Comparison of ENCODE assay signal across 8 cellular contexts in genomic region chr3:187750041-187750512, GRCh38. TPM values are rescaled to one million over a fixed set of nuclear protein-coding genes. Genes with fewer than 3 reads are reported as not detected.
DNase-seq lines count a peak whose midpoint lies in the region; ATAC-seq, FAIRE-seq and TF ChIP-seq lines count a peak whose summit lies in the region.

No MANE protein-coding gene starts in this region.

- TF ChIP-seq POLR2A in K562 (conservative IDR thresholded peaks at IDR 0.05): no peak
- TF ChIP-seq POLR2A in vagina (IDR thresholded peaks at IDR 0.05): no peak

- peak overlapping the region; percentile 78 for H2AFZ ChIP-seq in K562 (ENCODE audit: low read depth, low read length)

- H3K27me3 Mint-ChIP-seq in activated T-helper 17 cell treated with anti-CD3 and anti-CD28 coated beads, Interleukin-2, amount 50 U/mL, for 72 hours: no peaks in the 10 kb centered on the region

- no peaks in the 10 kb centered on the region for H3K9me1 ChIP-seq in K562 (ENCODE audit: control insufficient read depth, insufficient read depth, low read length)

- H3K4me3 ChIP-seq in AG04450 (ENCODE audit: low read depth, low read length) (peak overlapping the region; percentile 45), LNCaP clone FGC (ENCODE audit: low read depth, low read length) (peak overlapping the region; percentile 31), K562 (no peak overlapping the region), liver (ENCODE audit: low read depth in 1 of 3, low read length in 3 of 3) (peak overlapping the region; percentile 35 to 65 (median 45)), vagina (no peak overlapping the region)

- WGBS in K562 (ENCODE audit: insufficient coverage, low coverage, missing lambda C conversion rate): 22% methylated on average over 11 of the region's 11 CpGs
- WGBS in liver: 23% methylated on average over 11 of the region's 11 CpGs

- H3K9ac ChIP-seq in K562 (ENCODE audit: insufficient read depth in 1 of 2, low read depth in 2 of 2, low read length in 2 of 2) (no peak overlapping the region), liver (ENCODE audit: low read depth in 1 of 2, low read length in 2 of 2) (peak overlapping the region; percentile 45 to 60)

- TF ChIP-seq RAD21 in K562 (CRISPR knock-in tag; conservative IDR thresholded peaks at IDR 0.05 in 1 of 2, IDR thresholded peaks at IDR 0.05 in 1 of 2) (no peak), liver (IDR thresholded peaks at IDR 0.05) (peak in 1 of 2 donors; percentile 49)

- peaks cover 23% of the 10 kb centered on the region for H3K79me2 ChIP-seq in K562 (ENCODE audit: control insufficient read depth, insufficient read depth, low read length)

- CTCF ChIA-PET in AG04450 (lab: Charles Lee): interaction anchor here (0.6 to 3.1 kb wide), 11 partner anchors 8 to 1205 kb away, joined by 3 to 15 read pairs (median 3); partner anchors contain the start of gene LPP
- CTCF ChIA-PET in K562 (lab: Yijun Ruan, JAX; ENCODE audit: low intra/inter-chr PET ratio): interaction anchor here (0.7 to 1.2 kb wide), 2 partner anchors 8 to 12 kb away, joined by 3 read pairs; no protein-coding TSS in a partner anchor

- H3K4me1 Mint-ChIP-seq in activated T-helper 17 cell treated with anti-CD3 and anti-CD28 coated beads, Interleukin-2, amount 50 U/mL, for 72 hours: peaks cover 15% of the 10 kb centered on the region

- H3K9me3 Mint-ChIP-seq in activated T-helper 17 cell treated with anti-CD3 and anti-CD28 coated beads, Interleukin-2, amount 50 U/mL, for 72 hours: no peaks in the 10 kb centered on the region

- no peak for TF ChIP-seq CTCF in AG04450 (IDR thresholded peaks at IDR 0.05; ENCODE audit: low read depth, low read length)
- no peak for TF ChIP-seq CTCF in LNCaP clone FGC (IDR thresholded peaks at IDR 0.05; ENCODE audit: control insufficient read depth, extremely low read depth, insufficient read depth)
- TF ChIP-seq CTCF in K562 (IDR thresholded peaks at IDR 0.05 in 2 of 3, conservative IDR thresholded peaks at IDR 0.05 in 1 of 3; ENCODE audit: insufficient read depth in 2 of 3, low read depth in 1 of 3, low read length in 3 of 3): no peak
- no peak for TF ChIP-seq CTCF in liver (IDR thresholded peaks at IDR 0.05; ENCODE audit: low read depth, low read length, missing input control)
- TF ChIP-seq CTCF in vagina (IDR thresholded peaks at IDR 0.05): no peak

- POLR2A ChIA-PET in AG04450 (lab: Yijun Ruan, JAX) (interaction anchor here (0.7 kb wide), 1 partner anchor 423 kb away, joined by 3 read pairs; no protein-coding TSS in a partner anchor), K562 (lab: Yijun Ruan, JAX) (interaction anchor here (0.5 to 1.7 kb wide), 3 partner anchors 9 to 1219 kb away, joined by 3 read pairs; no protein-coding TSS in a partner anchor)

- peaks cover 3% of the 10 kb centered on the region for H3K27me3 ChIP-seq in AG04450 (ENCODE audit: control insufficient read depth, insufficient read depth, low read length)
- H3K27me3 ChIP-seq in K562 (ENCODE audit: control insufficient read depth in 2 of 2, insufficient read depth in 2 of 2, low read length in 2 of 2): no peaks in the 10 kb centered on the region
- H3K27me3 ChIP-seq in liver (ENCODE audit: control insufficient read depth in 4 of 4, insufficient read depth in 4 of 4, low read length in 3 of 4): no peaks in the 10 kb centered on the region
- no peaks in the 10 kb centered on the region for H3K27me3 ChIP-seq in vagina

- H3K4me1 ChIP-seq in K562 (replicated peaks in 1 of 2; ENCODE audit: control insufficient read depth in 2 of 2, insufficient read depth in 2 of 2, low read length in 2 of 2) (peaks cover 0 to 2% of the 10 kb centered on the region in 2 experiments; a peak in 3 of 5 replicates), liver (ENCODE audit: control insufficient read depth in 4 of 4, insufficient read depth in 4 of 4, low read length in 3 of 4) (peaks cover 3 to 38% (median 32%) of the 10 kb centered on the region in 4 donors), vagina (peaks cover 18% of the 10 kb centered on the region)

- FAIRE-seq in K562 (lab: Jason Lieb, UNC): no peak

- peak overlapping the region; percentile 12 for H3K27ac ChIP-seq in AG04450 (ENCODE audit: low read depth, low read length)
- no peak overlapping the region for H3K27ac ChIP-seq in K562 (ENCODE audit: extremely low read depth, low read depth, low read length)
- H3K27ac ChIP-seq in liver (ENCODE audit: low read depth in 1 of 2, low read length in 2 of 2): peak overlapping the region; percentile 66 to 78
- H3K27ac ChIP-seq in vagina: peak overlapping the region; percentile 16

- BruUV-seq in K562 (replicated peaks; lab: Mats Ljungman, UMichigan): no TSS peak

- H3K4me2 ChIP-seq in K562 (ENCODE audit: insufficient read depth, low read length): peak overlapping the region; percentile 52

- H3K36me3 Mint-ChIP-seq in activated T-helper 17 cell treated with anti-CD3 and anti-CD28 coated beads, Interleukin-2, amount 50 U/mL, for 72 hours (ENCODE audit: low read depth): peaks cover 13% of the 10 kb centered on the region

- no peaks in the 10 kb centered on the region for H4K20me1 ChIP-seq in K562 (replicated peaks; ENCODE audit: control insufficient read depth, insufficient read depth, low read length)

- TF ChIP-seq EP300 in K562 (IDR thresholded peaks at IDR 0.05; ENCODE audit: low read length): no peak

- H3K9me3 ChIP-seq in AG04450 (ENCODE audit: control insufficient read depth, insufficient read depth, low read length): no peaks in the 10 kb centered on the region
- H3K9me3 ChIP-seq in K562 (replicated peaks; ENCODE audit: control insufficient read depth, insufficient read depth, low read depth, low read length): no peaks in the 10 kb centered on the region
- H3K9me3 ChIP-seq in liver (ENCODE audit: control insufficient read depth in 4 of 4, low read length in 3 of 4): no peaks in the 10 kb centered on the region
- no peaks in the 10 kb centered on the region for H3K9me3 ChIP-seq in vagina

- H3K36me3 ChIP-seq in K562 (ENCODE audit: control insufficient read depth, insufficient read depth, low read length): no peaks in the 10 kb centered on the region
- H3K36me3 ChIP-seq in liver (ENCODE audit: control insufficient read depth in 4 of 4, insufficient read depth in 3 of 4, low read depth in 1 of 4, low read length in 3 of 4): no peaks in the 10 kb centered on the region
- no peaks in the 10 kb centered on the region for H3K36me3 ChIP-seq in vagina

- ATAC-seq in K562 (no peak), HG03439 (IDR thresholded peaks at IDR 0.05; ENCODE audit: unreplicated experiment) (no peak)
- ATAC-seq in activated T-helper 17 cell treated with anti-CD3 and anti-CD28 coated beads, Interleukin-2, amount 50 U/mL, for 72 hours (replicated peaks): no peak

- no peak overlapping the region for H3K4me3 Mint-ChIP-seq in activated T-helper 17 cell treated with anti-CD3 and anti-CD28 coated beads, Interleukin-2, amount 50 U/mL, for 72 hours

- in situ Hi-C loops in K562 (cut with MboI): no loop called here

- intact Hi-C loops in K562 (cut with micrococcal nuclease) (no loop called here), vagina (cut with DNase I) (no loop called here)

- DNase-seq in AG04450 (ENCODE audit: low read depth, low spot score): no peak
- DNase-seq in LNCaP clone FGC (ENCODE audit: low read depth): peak; percentile 99
- DNase-seq in K562 (ENCODE audit: extremely low read depth in 1 of 4, low spot score in 3 of 4): no peak
- DNase-seq in vagina (ENCODE audit: extremely low spot score in 2 of 2): no peak
- no peak for DNase-seq in COR-L47 (lab: John Stamatoyannopoulos, UW)

- H3K27ac Mint-ChIP-seq in activated T-helper 17 cell treated with anti-CD3 and anti-CD28 coated beads, Interleukin-2, amount 50 U/mL, for 72 hours: no peak overlapping the region

RNA-seq across cellular contexts. Expression of gene BCL6, which starts 4.8 kb away (rescaled TPM):
- polyA plus RNA-seq in AG04450 (2011; rRNA removed): 12.8 and 19.2 TPM in 2 replicates
- 38.5 and 41.9 TPM in 2 replicates for polyA minus RNA-seq in AG04450 (2011; rRNA and poly(A)+ RNA removed)
- total RNA-seq in K562 (2011; cell fraction: chromatin; rRNA removed; ENCODE audit: low replicate concordance): 13.3 and 20.6 TPM in 2 replicates
- 9.1 and 10.0 TPM in 2 replicates for total RNA-seq in K562 (2011; cell fraction: nucleolus; rRNA removed)
- 14.6 and 28.6 TPM in 2 replicates for total RNA-seq in K562 (2011; cell fraction: nucleoplasm; rRNA removed)
- total RNA-seq in K562 (2014; rRNA removed): 0.64 and 1.3 TPM in 2 replicates
- total RNA-seq in K562 (2014; rRNA removed; fragmentation: Illumina TruSeq; extraction: Trizol): 1.4 and 1.6 TPM in 2 replicates
- 0.94 and 0.98 TPM in 2 replicates for total RNA-seq in K562 (2015; rRNA removed; fragmentation: Illumina TruSeq; extraction: Trizol)
- total RNA-seq in K562 (2021): 2.4 and 3.5 TPM in 2 replicates
- 3.4 and 8.7 TPM in 2 replicates for polyA plus RNA-seq in K562 (2011; rRNA removed)
- 0.98 and 3.2 TPM in 2 replicates for polyA plus RNA-seq in K562 (2011; cell fraction: cytosol; rRNA removed)
- polyA plus RNA-seq in K562 (2011; cell fraction: nucleus; rRNA removed): 21.7 and 44.7 TPM in 2 replicates
- 5.8 and 17.3 TPM in 2 replicates for polyA plus RNA-seq in K562 (2012)
- 2.6 and 2.8 TPM in 2 replicates for polyA plus RNA-seq in K562 (2014; fragmentation: Illumina TruSeq; extraction: Trizol)
- polyA plus RNA-seq in K562 (2014; fragmentation: Nextera tagmentation; extraction: Ambion mirVana): under 1 TPM; 0.08 to 0.23 TPM
- 2.5 and 2.8 TPM in 2 replicates for polyA plus RNA-seq in K562 (2014; rRNA removed)
- polyA minus RNA-seq in K562 (2011; rRNA and poly(A)+ RNA removed): 3.9 and 5.7 TPM in 2 replicates
- 0.48 and 0.91 TPM in 2 replicates for polyA minus RNA-seq in K562 (2011; cell fraction: cytosol; rRNA and poly(A)+ RNA removed)
- polyA minus RNA-seq in K562 (2011; cell fraction: nucleus; rRNA and poly(A)+ RNA removed): 3.8 and 5.6 TPM in 2 replicates
- total RNA-seq in liver: 10 to 100 TPM in 1 of 2 donors, 1 to 10 TPM in 1; 7.8 to 71.8 TPM
- 10 to 100 TPM in 1 of 2 donors, 1 to 10 TPM in 1; 9.1 to 17.6 TPM for polyA plus RNA-seq in liver
- 133 TPM for total RNA-seq in vagina
- total RNA-seq in activated T-helper 17 cell treated with anti-CD3 and anti-CD28 coated beads, Interleukin-2, amount 50 U/mL, for 72 hours: 100 to 1,000 TPM in 1 of 2 donors, 10 to 100 TPM in 1; 67.5 to 143 TPM

RNA-seq across cellular contexts. Expression of gene RTP2, which starts 47.7 kb away (rescaled TPM):
- polyA plus RNA-seq in AG04450 (2011; rRNA removed) (not detected in 2 replicates), K562 (2011; rRNA removed) (not detected in 2 replicates), K562 (2014; fragmentation: Illumina TruSeq; extraction: Trizol) (not detected in 2 replicates), K562 (2014; fragmentation: Nextera tagmentation; extraction: Ambion mirVana) (not detected), K562 (2014; rRNA removed) (not detected in 2 replicates), liver (not detected)
- not detected in 2 replicates for polyA minus RNA-seq in AG04450 (2011; rRNA and poly(A)+ RNA removed)
- total RNA-seq in K562 (2011; cell fraction: chromatin; rRNA removed; ENCODE audit: low replicate concordance): not detected in 2 replicates
- total RNA-seq in K562 (2011; cell fraction: nucleolus; rRNA removed): not detected in 2 replicates
- total RNA-seq in K562 (2011; cell fraction: nucleoplasm; rRNA removed): not detected in 2 replicates
- total RNA-seq in K562 (2014; rRNA removed) (not detected in 2 replicates), K562 (2014; rRNA removed; fragmentation: Illumina TruSeq; extraction: Trizol) (not detected in 2 replicates), K562 (2015; rRNA removed; fragmentation: Illumina TruSeq; extraction: Trizol) (not detected in 2 replicates), K562 (2021) (not detected in 2 replicates), liver (not detected), vagina (not detected)
- not detected in 2 replicates for polyA plus RNA-seq in K562 (2011; cell fraction: cytosol; rRNA removed)
- polyA plus RNA-seq in K562 (2011; cell fraction: nucleus; rRNA removed): not detected in 2 replicates
- not detected in 2 replicates for polyA plus RNA-seq in K562 (2012)
- polyA minus RNA-seq in K562 (2011; rRNA and poly(A)+ RNA removed): not detected in 2 replicates
- not detected in 2 replicates for polyA minus RNA-seq in K562 (2011; cell fraction: cytosol; rRNA and poly(A)+ RNA removed)
- not detected in 2 replicates for polyA minus RNA-seq in K562 (2011; cell fraction: nucleus; rRNA and poly(A)+ RNA removed)
- not detected for total RNA-seq in activated T-helper 17 cell treated with anti-CD3 and anti-CD28 coated beads, Interleukin-2, amount 50 U/mL, for 72 hours

Comparison
In these comparisons a context has a peak if more than half of its experiments do, and no peak if none do; other contexts are left out.
1. H3K4me3 ChIP-seq: peak in AG04450 (single experiment), LNCaP clone FGC (single experiment) and liver (3 of 3); none in K562 (single experiment) and vagina (0 of 2).
2. H3K9ac ChIP-seq: peak in liver (2 of 2); none in K562 (0 of 2).